1 cellular context compared by ENCODE assay signal in the genomic region with DNA sequence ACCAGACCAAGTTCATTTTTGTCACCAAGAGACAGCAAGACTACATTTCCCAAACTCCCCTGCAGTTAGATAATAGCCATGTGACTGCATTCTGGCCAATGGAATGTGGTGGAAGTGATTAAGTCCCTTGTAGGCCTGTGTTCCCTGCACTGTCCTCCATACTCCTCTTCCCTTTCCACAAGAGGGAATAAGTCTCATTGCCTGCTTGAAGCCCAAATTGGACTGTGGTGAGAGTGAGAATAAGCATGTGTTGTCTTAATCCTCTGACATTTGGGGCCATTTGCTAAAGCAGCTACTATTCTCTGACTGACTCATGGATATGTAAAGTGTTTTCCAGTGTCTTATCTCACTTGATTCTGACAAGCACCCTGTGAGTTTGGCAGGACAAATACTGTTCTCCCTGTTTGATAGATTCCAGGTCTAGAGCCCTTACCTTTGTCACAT.
TF ChIP-seq lines count a peak whose summit lies in the region.

No MANE protein-coding gene starts in this region.

TF ChIP-seq in K562, 482 proteins besides CTCF, POLR2A, EP300 and RAD21 (continued from another document and continues in another):
- no peak for TF ChIP-seq SIRT6 (IDR thresholded peaks at IDR 0.05; ENCODE audit: low read depth, low read length)
- no peak for TF ChIP-seq SMAD1 (IDR thresholded peaks at IDR 0.05; ENCODE audit: low read depth, low read length, partially characterized antibody)
- no peak for TF ChIP-seq MED1 (CRISPR knock-in tag; IDR thresholded peaks at IDR 0.05; ENCODE audit: borderline replicate concordance)
- no peak for TF ChIP-seq NR3C1 (CRISPR knock-in tag; IDR thresholded peaks at IDR 0.05)
- TF ChIP-seq, protein P1, sequence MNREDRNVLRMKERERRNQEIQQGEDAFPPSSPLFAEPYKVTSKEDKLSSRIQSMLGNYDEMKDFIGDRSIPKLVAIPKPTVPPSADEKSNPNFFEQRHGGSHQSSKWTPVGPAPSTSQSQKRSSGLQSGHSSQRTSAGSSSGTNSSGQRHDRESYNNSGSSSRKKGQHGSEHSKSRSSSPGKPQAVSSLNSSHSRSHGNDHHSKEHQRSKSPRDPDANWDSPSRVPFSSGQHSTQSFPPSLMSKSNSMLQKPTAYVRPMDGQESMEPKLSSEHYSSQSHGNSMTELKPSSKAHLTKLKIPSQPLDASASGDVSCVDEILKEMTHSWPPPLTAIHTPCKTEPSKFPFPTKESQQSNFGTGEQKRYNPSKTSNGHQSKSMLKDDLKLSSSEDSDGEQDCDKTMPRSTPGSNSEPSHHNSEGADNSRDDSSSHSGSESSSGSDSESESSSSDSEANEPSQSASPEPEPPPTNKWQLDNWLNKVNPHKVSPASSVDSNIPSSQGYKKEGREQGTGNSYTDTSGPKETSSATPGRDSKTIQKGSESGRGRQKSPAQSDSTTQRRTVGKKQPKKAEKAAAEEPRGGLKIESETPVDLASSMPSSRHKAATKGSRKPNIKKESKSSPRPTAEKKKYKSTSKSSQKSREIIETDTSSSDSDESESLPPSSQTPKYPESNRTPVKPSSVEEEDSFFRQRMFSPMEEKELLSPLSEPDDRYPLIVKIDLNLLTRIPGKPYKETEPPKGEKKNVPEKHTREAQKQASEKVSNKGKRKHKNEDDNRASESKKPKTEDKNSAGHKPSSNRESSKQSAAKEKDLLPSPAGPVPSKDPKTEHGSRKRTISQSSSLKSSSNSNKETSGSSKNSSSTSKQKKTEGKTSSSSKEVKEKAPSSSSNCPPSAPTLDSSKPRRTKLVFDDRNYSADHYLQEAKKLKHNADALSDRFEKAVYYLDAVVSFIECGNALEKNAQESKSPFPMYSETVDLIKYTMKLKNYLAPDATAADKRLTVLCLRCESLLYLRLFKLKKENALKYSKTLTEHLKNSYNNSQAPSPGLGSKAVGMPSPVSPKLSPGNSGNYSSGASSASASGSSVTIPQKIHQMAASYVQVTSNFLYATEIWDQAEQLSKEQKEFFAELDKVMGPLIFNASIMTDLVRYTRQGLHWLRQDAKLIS (CRISPR knock-in tag; IDR thresholded peaks at IDR 0.05), result no peak
- no peak for TF ChIP-seq CCAR2 (IDR thresholded peaks at IDR 0.05; ENCODE audit: low read depth, low read length)
- no peak for TF ChIP-seq SP1 (CRISPR knock-in tag; IDR thresholded peaks at IDR 0.05)
- TF ChIP-seq, protein P2, sequence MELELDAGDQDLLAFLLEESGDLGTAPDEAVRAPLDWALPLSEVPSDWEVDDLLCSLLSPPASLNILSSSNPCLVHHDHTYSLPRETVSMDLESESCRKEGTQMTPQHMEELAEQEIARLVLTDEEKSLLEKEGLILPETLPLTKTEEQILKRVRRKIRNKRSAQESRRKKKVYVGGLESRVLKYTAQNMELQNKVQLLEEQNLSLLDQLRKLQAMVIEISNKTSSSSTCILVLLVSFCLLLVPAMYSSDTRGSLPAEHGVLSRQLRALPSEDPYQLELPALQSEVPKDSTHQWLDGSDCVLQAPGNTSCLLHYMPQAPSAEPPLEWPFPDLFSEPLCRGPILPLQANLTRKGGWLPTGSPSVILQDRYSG (tag; conservative IDR thresholded peaks at IDR 0.05; ENCODE audit: low read depth), result no peak
- peak; percentile 13; the same call in 1 of the 2 replicates for TF ChIP-seq RFX1 (IDR thresholded peaks at IDR 0.05)
- no peak for TF ChIP-seq L3MBTL2 (IDR thresholded peaks at IDR 0.05)
- TF ChIP-seq CREM (IDR thresholded peaks at IDR 0.05; ENCODE audit: low read depth), result no peak
- TF ChIP-seq POLR2G (IDR thresholded peaks at IDR 0.05; ENCODE audit: low read depth, low read length), result no peak
- no peak for TF ChIP-seq PYGO2 (tag; IDR thresholded peaks at IDR 0.05)
- no peak for TF ChIP-seq GATA2 (CRISPR knock-in tag; IDR thresholded peaks at IDR 0.05)
- no peak for TF ChIP-seq POLR3A (IDR thresholded peaks at IDR 0.05; ENCODE audit: borderline replicate concordance, extremely low read depth, insufficient read depth, insufficient read length)
- no peak for TF ChIP-seq ZNF589 (CRISPR knock-in tag; IDR thresholded peaks at IDR 0.05; ENCODE audit: low read depth)
- TF ChIP-seq KHSRP (IDR thresholded peaks at IDR 0.05), result no peak
- TF ChIP-seq, protein P3, sequence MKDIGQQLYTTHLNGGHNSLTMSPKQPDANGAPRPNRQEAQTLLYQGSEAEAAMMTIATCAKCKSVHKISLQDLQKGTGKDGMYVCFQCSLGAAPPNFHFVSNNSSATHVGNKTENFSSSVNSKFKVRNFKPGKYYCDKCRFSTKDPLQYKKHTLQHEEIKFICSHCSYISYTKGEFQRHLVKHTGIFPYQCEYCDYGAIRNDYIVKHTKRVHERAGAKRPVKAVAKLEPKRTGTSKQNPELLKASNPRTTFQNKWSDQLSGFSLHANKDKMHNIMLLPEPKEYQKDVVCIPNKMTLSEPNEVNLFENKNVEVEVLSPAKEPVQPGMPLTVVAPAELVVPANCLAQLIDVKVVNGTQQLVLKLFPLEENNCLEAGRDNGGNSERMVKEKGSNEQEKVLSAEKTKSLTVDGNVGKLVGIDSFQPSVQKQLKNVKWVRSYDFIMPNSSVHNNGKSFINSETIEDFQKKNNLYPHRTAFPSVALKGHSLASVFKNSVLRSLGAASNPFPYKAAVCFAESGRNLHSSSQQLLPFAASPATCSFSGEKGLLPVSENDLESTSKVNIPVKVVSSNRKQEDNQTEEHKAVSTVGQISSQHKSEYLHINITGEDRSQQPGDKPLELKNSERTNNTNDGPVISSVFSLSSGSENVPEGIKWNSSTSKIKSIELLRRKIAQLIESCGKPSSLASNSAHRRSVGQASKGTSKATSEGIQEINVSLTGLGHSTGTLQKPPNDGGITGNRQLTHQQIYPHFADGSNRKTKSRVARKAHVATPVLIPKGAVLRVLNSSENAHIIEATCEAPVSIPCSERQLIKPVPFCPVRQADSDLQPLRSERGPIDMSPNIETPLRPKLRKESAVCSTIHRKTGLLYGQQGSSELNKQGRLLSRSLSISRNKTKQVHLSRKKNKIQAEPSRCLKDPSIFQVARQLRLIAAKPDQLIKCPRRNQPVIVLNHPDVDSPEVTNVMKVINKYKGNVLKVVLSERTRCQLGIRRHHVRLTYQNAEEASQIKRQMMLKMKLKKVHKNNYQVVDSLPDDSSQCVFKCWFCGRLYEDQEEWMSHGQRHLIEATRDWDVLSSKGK (CRISPR knock-in tag; IDR thresholded peaks at IDR 0.05), result no peak
- no peak for TF ChIP-seq KLF1 (tag; IDR thresholded peaks at IDR 0.05)
- no peak for TF ChIP-seq SOX6 (IDR thresholded peaks at IDR 0.05)
- TF ChIP-seq RBM22 (IDR thresholded peaks at IDR 0.05; ENCODE audit: low read depth, low read length, poor library complexity, severe bottlenecking), result no peak
- TF ChIP-seq HCFC1 (IDR thresholded peaks at IDR 0.05; ENCODE audit: low read depth, low read length), result peak; percentile 83
- TF ChIP-seq CTBP1 (IDR thresholded peaks at IDR 0.05; ENCODE audit: borderline replicate concordance), result no peak
- no peak for TF ChIP-seq ZNF133 (CRISPR knock-in tag; IDR thresholded peaks at IDR 0.05)
- TF ChIP-seq ZNF445 (CRISPR knock-in tag; IDR thresholded peaks at IDR 0.05; ENCODE audit: low read depth), result no peak
- TF ChIP-seq, protein P4, sequence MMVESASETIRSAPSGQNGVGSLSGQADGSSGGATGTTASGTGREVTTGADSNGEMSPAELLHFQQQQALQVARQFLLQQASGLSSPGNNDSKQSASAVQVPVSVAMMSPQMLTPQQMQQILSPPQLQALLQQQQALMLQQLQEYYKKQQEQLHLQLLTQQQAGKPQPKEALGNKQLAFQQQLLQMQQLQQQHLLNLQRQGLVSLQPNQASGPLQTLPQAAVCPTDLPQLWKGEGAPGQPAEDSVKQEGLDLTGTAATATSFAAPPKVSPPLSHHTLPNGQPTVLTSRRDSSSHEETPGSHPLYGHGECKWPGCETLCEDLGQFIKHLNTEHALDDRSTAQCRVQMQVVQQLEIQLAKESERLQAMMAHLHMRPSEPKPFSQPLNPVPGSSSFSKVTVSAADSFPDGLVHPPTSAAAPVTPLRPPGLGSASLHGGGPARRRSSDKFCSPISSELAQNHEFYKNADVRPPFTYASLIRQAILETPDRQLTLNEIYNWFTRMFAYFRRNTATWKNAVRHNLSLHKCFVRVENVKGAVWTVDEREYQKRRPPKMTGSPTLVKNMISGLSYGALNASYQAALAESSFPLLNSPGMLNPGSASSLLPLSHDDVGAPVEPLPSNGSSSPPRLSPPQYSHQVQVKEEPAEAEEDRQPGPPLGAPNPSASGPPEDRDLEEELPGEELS (CRISPR knock-in tag; IDR thresholded peaks at IDR 0.05; ENCODE audit: borderline replicate concordance), result no peak
- TF ChIP-seq SMAD3 (CRISPR knock-in tag; conservative IDR thresholded peaks at IDR 0.05), result no peak
- peak; percentile 64 to 72; a peak in 3 of 4 replicates for TF ChIP-seq SIX5 (IDR thresholded peaks at IDR 0.05; ENCODE audit: borderline replicate concordance in 1 of 2, insufficient read depth in 1 of 2, low read depth in 1 of 2, low read length in 2 of 2)
- no peak for TF ChIP-seq BRD4 (IDR thresholded peaks at IDR 0.05)
- TF ChIP-seq U2AF2 (optimal IDR thresholded peaks at IDR 0.05; ENCODE audit: low read depth, low read length), result no peak
- TF ChIP-seq, protein P5, sequence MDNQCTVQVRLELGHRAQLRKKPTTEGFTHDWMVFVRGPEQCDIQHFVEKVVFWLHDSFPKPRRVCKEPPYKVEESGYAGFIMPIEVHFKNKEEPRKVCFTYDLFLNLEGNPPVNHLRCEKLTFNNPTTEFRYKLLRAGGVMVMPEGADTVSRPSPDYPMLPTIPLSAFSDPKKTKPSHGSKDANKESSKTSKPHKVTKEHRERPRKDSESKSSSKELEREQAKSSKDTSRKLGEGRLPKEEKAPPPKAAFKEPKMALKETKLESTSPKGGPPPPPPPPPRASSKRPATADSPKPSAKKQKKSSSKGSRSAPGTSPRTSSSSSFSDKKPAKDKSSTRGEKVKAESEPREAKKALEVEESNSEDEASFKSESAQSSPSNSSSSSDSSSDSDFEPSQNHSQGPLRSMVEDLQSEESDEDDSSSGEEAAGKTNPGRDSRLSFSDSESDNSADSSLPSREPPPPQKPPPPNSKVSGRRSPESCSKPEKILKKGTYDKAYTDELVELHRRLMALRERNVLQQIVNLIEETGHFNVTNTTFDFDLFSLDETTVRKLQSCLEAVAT (IDR thresholded peaks at IDR 0.05), result no peak
- TF ChIP-seq RBM25 (IDR thresholded peaks at IDR 0.05; ENCODE audit: low read depth, low read length, severe bottlenecking), result peak; percentile 7
- TF ChIP-seq, protein P6, sequence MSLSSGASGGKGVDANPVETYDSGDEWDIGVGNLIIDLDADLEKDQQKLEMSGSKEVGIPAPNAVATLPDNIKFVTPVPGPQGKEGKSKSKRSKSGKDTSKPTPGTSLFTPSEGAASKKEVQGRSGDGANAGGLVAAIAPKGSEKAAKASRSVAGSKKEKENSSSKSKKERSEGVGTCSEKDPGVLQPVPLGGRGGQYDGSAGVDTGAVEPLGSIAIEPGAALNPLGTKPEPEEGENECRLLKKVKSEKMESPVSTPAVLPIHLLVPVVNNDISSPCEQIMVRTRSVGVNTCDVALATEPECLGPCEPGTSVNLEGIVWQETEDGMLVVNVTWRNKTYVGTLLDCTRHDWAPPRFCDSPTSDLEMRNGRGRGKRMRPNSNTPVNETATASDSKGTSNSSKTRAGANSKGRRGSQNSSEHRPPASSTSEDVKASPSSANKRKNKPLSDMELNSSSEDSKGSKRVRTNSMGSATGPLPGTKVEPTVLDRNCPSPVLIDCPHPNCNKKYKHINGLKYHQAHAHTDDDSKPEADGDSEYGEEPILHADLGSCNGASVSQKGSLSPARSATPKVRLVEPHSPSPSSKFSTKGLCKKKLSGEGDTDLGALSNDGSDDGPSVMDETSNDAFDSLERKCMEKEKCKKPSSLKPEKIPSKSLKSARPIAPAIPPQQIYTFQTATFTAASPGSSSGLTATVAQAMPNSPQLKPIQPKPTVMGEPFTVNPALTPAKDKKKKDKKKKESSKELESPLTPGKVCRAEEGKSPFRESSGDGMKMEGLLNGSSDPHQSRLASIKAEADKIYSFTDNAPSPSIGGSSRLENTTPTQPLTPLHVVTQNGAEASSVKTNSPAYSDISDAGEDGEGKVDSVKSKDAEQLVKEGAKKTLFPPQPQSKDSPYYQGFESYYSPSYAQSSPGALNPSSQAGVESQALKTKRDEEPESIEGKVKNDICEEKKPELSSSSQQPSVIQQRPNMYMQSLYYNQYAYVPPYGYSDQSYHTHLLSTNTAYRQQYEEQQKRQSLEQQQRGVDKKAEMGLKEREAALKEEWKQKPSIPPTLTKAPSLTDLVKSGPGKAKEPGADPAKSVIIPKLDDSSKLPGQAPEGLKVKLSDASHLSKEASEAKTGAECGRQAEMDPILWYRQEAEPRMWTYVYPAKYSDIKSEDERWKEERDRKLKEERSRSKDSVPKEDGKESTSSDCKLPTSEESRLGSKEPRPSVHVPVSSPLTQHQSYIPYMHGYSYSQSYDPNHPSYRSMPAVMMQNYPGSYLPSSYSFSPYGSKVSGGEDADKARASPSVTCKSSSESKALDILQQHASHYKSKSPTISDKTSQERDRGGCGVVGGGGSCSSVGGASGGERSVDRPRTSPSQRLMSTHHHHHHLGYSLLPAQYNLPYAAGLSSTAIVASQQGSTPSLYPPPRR (CRISPR knock-in tag; IDR thresholded peaks at IDR 0.05; ENCODE audit: borderline replicate concordance), result no peak
- TF ChIP-seq ZNF695 (CRISPR knock-in tag; IDR thresholded peaks at IDR 0.05), result no peak
- TF ChIP-seq ZNF696 (CRISPR knock-in tag; conservative IDR thresholded peaks at IDR 0.05), result no peak
- TF ChIP-seq, protein P7, sequence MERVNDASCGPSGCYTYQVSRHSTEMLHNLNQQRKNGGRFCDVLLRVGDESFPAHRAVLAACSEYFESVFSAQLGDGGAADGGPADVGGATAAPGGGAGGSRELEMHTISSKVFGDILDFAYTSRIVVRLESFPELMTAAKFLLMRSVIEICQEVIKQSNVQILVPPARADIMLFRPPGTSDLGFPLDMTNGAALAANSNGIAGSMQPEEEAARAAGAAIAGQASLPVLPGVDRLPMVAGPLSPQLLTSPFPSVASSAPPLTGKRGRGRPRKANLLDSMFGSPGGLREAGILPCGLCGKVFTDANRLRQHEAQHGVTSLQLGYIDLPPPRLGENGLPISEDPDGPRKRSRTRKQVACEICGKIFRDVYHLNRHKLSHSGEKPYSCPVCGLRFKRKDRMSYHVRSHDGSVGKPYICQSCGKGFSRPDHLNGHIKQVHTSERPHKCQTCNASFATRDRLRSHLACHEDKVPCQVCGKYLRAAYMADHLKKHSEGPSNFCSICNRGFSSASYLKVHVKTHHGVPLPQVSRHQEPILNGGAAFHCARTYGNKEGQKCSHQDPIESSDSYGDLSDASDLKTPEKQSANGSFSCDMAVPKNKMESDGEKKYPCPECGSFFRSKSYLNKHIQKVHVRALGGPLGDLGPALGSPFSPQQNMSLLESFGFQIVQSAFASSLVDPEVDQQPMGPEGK (CRISPR knock-in tag; IDR thresholded peaks at IDR 0.05; ENCODE audit: borderline replicate concordance), result no peak
- no peak for TF ChIP-seq CHD4 (IDR thresholded peaks at IDR 0.05; ENCODE audit: insufficient read depth, insufficient replicate concordance, low read depth, low read length, poor library complexity, severe bottlenecking)
- no peak for TF ChIP-seq NFE2 (IDR thresholded peaks at IDR 0.05; ENCODE audit: low read depth)
- no peak for TF ChIP-seq SAFB2 (IDR thresholded peaks at IDR 0.05; ENCODE audit: borderline replicate concordance, low read depth, low read length, severe bottlenecking)
- TF ChIP-seq, protein P8, sequence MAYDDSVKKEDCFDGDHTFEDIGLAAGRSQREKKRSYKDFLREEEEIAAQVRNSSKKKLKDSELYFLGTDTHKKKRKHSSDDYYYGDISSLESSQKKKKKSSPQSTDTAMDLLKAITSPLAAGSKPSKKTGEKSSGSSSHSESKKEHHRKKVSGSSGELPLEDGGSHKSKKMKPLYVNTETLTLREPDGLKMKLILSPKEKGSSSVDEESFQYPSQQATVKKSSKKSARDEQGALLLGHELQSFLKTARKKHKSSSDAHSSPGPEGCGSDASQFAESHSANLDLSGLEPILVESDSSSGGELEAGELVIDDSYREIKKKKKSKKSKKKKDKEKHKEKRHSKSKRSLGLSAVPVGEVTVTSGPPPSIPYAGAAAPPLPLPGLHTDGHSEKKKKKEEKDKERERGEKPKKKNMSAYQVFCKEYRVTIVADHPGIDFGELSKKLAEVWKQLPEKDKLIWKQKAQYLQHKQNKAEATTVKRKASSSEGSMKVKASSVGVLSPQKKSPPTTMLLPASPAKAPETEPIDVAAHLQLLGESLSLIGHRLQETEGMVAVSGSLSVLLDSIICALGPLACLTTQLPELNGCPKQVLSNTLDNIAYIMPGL (CRISPR knock-in tag; IDR thresholded peaks at IDR 0.05), result no peak
- TF ChIP-seq ZNF140 (CRISPR knock-in tag; IDR thresholded peaks at IDR 0.05), result no peak
